In genomic region chr5:154296525-154297159, GRCh38 we compare ENCODE assay signal across 1 cellular context.
TF ChIP-seq lines count a peak whose summit lies in the region.

No MANE protein-coding gene starts in this region.

TF ChIP-seq in GM23338, 12 proteins besides CTCF, POLR2A, EP300 and RAD21:
- TF ChIP-seq ZNF462 (CRISPR knock-in tag; IDR thresholded peaks at IDR 0.05): no peak
- TF ChIP-seq CREB1 (CRISPR knock-in tag; IDR thresholded peaks at IDR 0.05; ENCODE audit: low read depth): no peak
- TF ChIP-seq STAT1 (IDR thresholded peaks at IDR 0.05; ENCODE audit: unreplicated experiment): no peak
- no peak for TF ChIP-seq EZH2phosphoT487 (IDR thresholded peaks at IDR 0.05; ENCODE audit: unreplicated experiment)
- TF ChIP-seq JUNB (IDR thresholded peaks at IDR 0.05; ENCODE audit: unreplicated experiment): no peak
- no peak for TF ChIP-seq NANOG (IDR thresholded peaks at IDR 0.05; ENCODE audit: borderline replicate concordance)
- TF ChIP-seq POLR2AphosphoS5 (IDR thresholded peaks at IDR 0.05; ENCODE audit: low read depth): no peak
- no peak for TF ChIP-seq REST (IDR thresholded peaks at IDR 0.05; ENCODE audit: unreplicated experiment)
- TF ChIP-seq ZNF114 (CRISPR knock-in tag; IDR thresholded peaks at IDR 0.05): no peak
- no peak for TF ChIP-seq ZNF331 (CRISPR knock-in tag; IDR thresholded peaks at IDR 0.05; ENCODE audit: low read depth)
- TF ChIP-seq ETS1 (IDR thresholded peaks at IDR 0.05): no peak
- no peak for TF ChIP-seq EZH2 (IDR thresholded peaks at IDR 0.05; ENCODE audit: low read depth, unreplicated experiment)
